ENCODE assay signal across 12 cellular contexts in genomic region chr6:156957931-156958547, GRCh38.
A peak's percentile ranks its signal among the peaks of the same experiment; 100 is the strongest.
DNase-seq lines count a peak whose midpoint lies in the region; ATAC-seq, FAIRE-seq and TF ChIP-seq lines count a peak whose summit lies in the region.
"Had no signal": no experiment of that assay in that cellular context is flagged by ENCODE, and none has a peak within 500 bp of the region (broad histone marks: within the 10 kb centered on the region; RNA-seq: fewer than 3 reads in every experiment).

No MANE protein-coding gene starts in this region.

- H3K4me1 Mint-ChIP-seq in activated CD4-positive, alpha-beta T cell treated with anti-CD3 and anti-CD28 coated beads, Interleukin-2, amount 10 ng/mL, durations not matched to agents 24 days and 14 days: peaks cover 34% of the 10 kb centered on the region
- H3K4me1 Mint-ChIP-seq in activated T-helper 2 cell treated with anti-CD3 and anti-CD28 coated beads, Interferon-gamma antibody, Interleukin-2, Interleukin-4, amounts not matched to agents 10 μg/mL and 5 μg/mL and 100 μg/mL, durations not matched to agents 14 hours and 24 hours and 36 hours (ENCODE audit: low read depth): peaks cover 45% of the 10 kb centered on the region
- peaks cover 36 to 72% of the 10 kb centered on the region in 2 donors for H3K4me1 Mint-ChIP-seq in stimulated activated naive B cell treated with anti-CD40 and anti-IgM and Interleukin-4, amounts not matched to agents 10 μg/mL and 1 μg/mL and 100 μg/mL, for 72 hours

- H3K4me3 Mint-ChIP-seq in activated CD4-positive, alpha-beta T cell treated with anti-CD3 and anti-CD28 coated beads, Interleukin-2, amount 10 ng/mL, durations not matched to agents 24 days and 14 days: no peak overlapping the region
- H3K4me3 Mint-ChIP-seq in activated T-helper 2 cell treated with anti-CD3 and anti-CD28 coated beads, Interferon-gamma antibody, Interleukin-2, Interleukin-4, amounts not matched to agents 10 μg/mL and 5 μg/mL and 100 μg/mL, durations not matched to agents 14 hours and 24 hours and 36 hours (ENCODE audit: low read depth): no peak overlapping the region
- no peak overlapping the region for H3K4me3 Mint-ChIP-seq in stimulated activated naive B cell treated with anti-CD40 and anti-IgM and Interleukin-4, amounts not matched to agents 10 μg/mL and 1 μg/mL and 100 μg/mL, for 72 hours

- H3K27ac Mint-ChIP-seq in activated CD4-positive, alpha-beta T cell treated with anti-CD3 and anti-CD28 coated beads, Interleukin-2, amount 10 ng/mL, durations not matched to agents 24 days and 14 days: peak overlapping the region; percentile 72
- H3K27ac Mint-ChIP-seq in activated T-helper 2 cell treated with anti-CD3 and anti-CD28 coated beads, Interferon-gamma antibody, Interleukin-2, Interleukin-4, amounts not matched to agents 10 μg/mL and 5 μg/mL and 100 μg/mL, durations not matched to agents 14 hours and 24 hours and 36 hours: peak overlapping the region; percentile 92
- no peak overlapping the region for H3K27ac Mint-ChIP-seq in stimulated activated naive B cell treated with anti-CD40 and anti-IgM and Interleukin-4, amounts not matched to agents 10 μg/mL and 1 μg/mL and 100 μg/mL, for 72 hours

- intact Hi-C loops in activated CD4-positive, alpha-beta T cell treated with anti-CD3 and anti-CD28 coated beads, Interleukin-2, amount 10 ng/mL, durations not matched to agents 24 days and 14 days (cut with micrococcal nuclease): loop anchor here (2.0 to 5.0 kb wide), 5 partner anchors 17 to 176 kb away; no protein-coding TSS in a partner anchor
- intact Hi-C loops in activated T-helper 2 cell treated with anti-CD3 and anti-CD28 coated beads, Interferon-gamma antibody, Interleukin-2, Interleukin-4, amounts not matched to agents 10 μg/mL and 5 μg/mL and 100 μg/mL, durations not matched to agents 14 hours and 24 hours and 36 hours (cut with micrococcal nuclease): loop anchor here (1.0 to 10.0 kb wide), 7 partner anchors 21 to 273 kb away; no protein-coding TSS in a partner anchor

- no peaks in the 10 kb centered on the region for H3K36me3 Mint-ChIP-seq in activated CD4-positive, alpha-beta T cell treated with anti-CD3 and anti-CD28 coated beads, Interleukin-2, amount 10 ng/mL, durations not matched to agents 24 days and 14 days (ENCODE audit: low read depth)
- no peaks in the 10 kb centered on the region for H3K36me3 Mint-ChIP-seq in activated T-helper 2 cell treated with anti-CD3 and anti-CD28 coated beads, Interferon-gamma antibody, Interleukin-2, Interleukin-4, amounts not matched to agents 10 μg/mL and 5 μg/mL and 100 μg/mL, durations not matched to agents 14 hours and 24 hours and 36 hours (ENCODE audit: low read depth)
- H3K36me3 Mint-ChIP-seq in stimulated activated naive B cell treated with anti-CD40 and anti-IgM and Interleukin-4, amounts not matched to agents 10 μg/mL and 1 μg/mL and 100 μg/mL, for 72 hours: peaks cover 3 to 10% of the 10 kb centered on the region in 2 donors

- H3K9me3 Mint-ChIP-seq in activated CD4-positive, alpha-beta T cell treated with anti-CD3 and anti-CD28 coated beads, Interleukin-2, amount 10 ng/mL, durations not matched to agents 24 days and 14 days: no peaks in the 10 kb centered on the region
- no peaks in the 10 kb centered on the region for H3K9me3 Mint-ChIP-seq in activated T-helper 2 cell treated with anti-CD3 and anti-CD28 coated beads, Interferon-gamma antibody, Interleukin-2, Interleukin-4, amounts not matched to agents 10 μg/mL and 5 μg/mL and 100 μg/mL, durations not matched to agents 14 hours and 24 hours and 36 hours
- H3K9me3 Mint-ChIP-seq in stimulated activated naive B cell treated with anti-CD40 and anti-IgM and Interleukin-4, amounts not matched to agents 10 μg/mL and 1 μg/mL and 100 μg/mL, for 72 hours: no peaks in the 10 kb centered on the region

- no peak for TF ChIP-seq CTCF in D721Med (IDR thresholded peaks at IDR 0.05; ENCODE audit: insufficient read depth, missing control alignments)

- no peaks in the 10 kb centered on the region for H3K27me3 Mint-ChIP-seq in activated CD4-positive, alpha-beta T cell treated with anti-CD3 and anti-CD28 coated beads, Interleukin-2, amount 10 ng/mL, durations not matched to agents 24 days and 14 days
- no peaks in the 10 kb centered on the region for H3K27me3 Mint-ChIP-seq in activated T-helper 2 cell treated with anti-CD3 and anti-CD28 coated beads, Interferon-gamma antibody, Interleukin-2, Interleukin-4, amounts not matched to agents 10 μg/mL and 5 μg/mL and 100 μg/mL, durations not matched to agents 14 hours and 24 hours and 36 hours (ENCODE audit: low read depth)
- H3K27me3 Mint-ChIP-seq in stimulated activated naive B cell treated with anti-CD40 and anti-IgM and Interleukin-4, amounts not matched to agents 10 μg/mL and 1 μg/mL and 100 μg/mL, for 72 hours: no peaks in the 10 kb centered on the region

- FAIRE-seq in D721Med (lab: Jason Lieb, UNC) (no peak), HTR-8/SVneo (lab: Jason Lieb, UNC) (no peak)
- FAIRE-seq: A204.1, frontal cortex had no signal

- ATAC-seq in HG02870 (IDR thresholded peaks at IDR 0.05; ENCODE audit: unreplicated experiment): peak; percentile 92
- peak; percentile 60 to 83 for ATAC-seq in stimulated activated naive B cell treated with anti-CD40 and anti-IgM and Interleukin-4, amounts not matched to agents 10 μg/mL and 1 μg/mL and 100 μg/mL, for 72 hours (replicated peaks)

- DNase-seq in activated CD4-positive, alpha-beta T cell treated with anti-CD3 and anti-CD28 coated beads, Interleukin-2, amount 10 ng/mL, durations not matched to agents 24 days and 14 days: no peak
- no peak for DNase-seq in activated CD4-positive, alpha-beta T cell treated with anti-CD3 and anti-CD28 coated beads, Interleukin-2, amount 50 U/mL, for 48 hours
- no peak for DNase-seq in activated T-helper 2 cell treated with anti-CD3 and anti-CD28 coated beads, Interferon-gamma antibody, Interleukin-2, Interleukin-4, amounts not matched to agents 10 μg/mL and 5 μg/mL and 100 μg/mL, durations not matched to agents 14 hours and 24 hours and 36 hours (ENCODE audit: low spot score)
- DNase-seq in stimulated activated naive B cell treated with anti-CD40 and anti-IgM and Interleukin-4, amounts not matched to agents 10 μg/mL and 1 μg/mL and 100 μg/mL, for 72 hours: no peak
- DNase-seq in hippocampal formation (lab: John Stamatoyannopoulos, UW) (no peak), D721Med (ENCODE audit: insufficient read length, low spot score) (no peak), HTR-8/SVneo (ENCODE audit: insufficient read length, low spot score) (no peak)
- DNase-seq: DMS79, SJCRH30 had no signal
